Comparison of ENCODE assay signal across 8 cellular contexts in the genomic region with DNA sequence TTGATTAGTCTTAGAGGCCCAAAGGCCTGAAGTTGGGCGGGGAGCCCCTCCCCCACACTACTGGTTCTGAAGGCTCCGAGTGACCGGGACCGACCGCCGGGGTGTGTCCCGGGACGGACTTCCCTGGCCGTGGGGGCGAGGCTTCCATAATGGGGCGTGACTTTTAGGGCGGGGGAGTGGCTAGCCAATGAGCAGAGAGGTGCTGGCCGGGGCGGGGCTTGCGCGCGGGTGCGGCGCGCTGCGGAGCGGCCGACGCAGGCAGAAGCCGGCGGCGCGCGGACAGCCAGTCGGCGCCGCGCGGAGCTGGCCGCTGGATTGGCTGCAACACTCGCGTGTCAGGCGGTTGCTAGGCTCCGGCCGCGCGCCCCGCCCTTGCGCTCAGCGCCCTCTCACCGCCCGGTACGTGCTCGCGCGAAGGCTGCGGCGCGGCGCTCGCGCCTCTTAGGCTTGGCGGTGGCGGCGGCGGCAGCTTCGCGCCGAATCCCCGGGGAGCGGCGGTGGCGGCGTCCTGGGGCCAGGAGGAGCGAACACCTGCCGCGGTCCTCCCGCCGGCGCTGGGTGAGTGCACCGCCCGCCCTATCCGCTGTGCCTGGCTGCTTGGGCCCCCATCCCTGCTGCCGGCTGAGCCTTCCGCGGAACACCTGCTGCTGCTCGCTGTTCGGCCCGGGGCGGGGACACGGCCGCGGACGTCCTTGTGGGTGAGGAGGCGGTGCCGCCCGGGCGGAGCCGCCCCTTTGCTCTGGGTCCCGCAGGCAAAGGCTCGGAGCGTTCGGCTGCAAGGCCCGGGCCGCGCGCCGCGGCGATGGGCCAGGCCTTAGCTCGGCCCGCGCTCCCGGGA. TPM values are rescaled to one million over a fixed set of nuclear protein-coding genes. Genes with fewer than 3 reads are reported as not detected.
DNase-seq lines count a peak whose midpoint lies in the region; TF ChIP-seq lines count a peak whose summit lies in the region.

Gene DAG1, plus strand, starts transcription at position 392 of the 838 bp plus-strand sequence. CDS start 40,268 bp downstream, outside the sequence.

- peak within 1 kb of the TSS; percentile 89 for H3K14ac ChIP-seq in neuronal stem cell (ENCODE audit: low read length)

- peak within 1 kb of the TSS; percentile 74 for H4K8ac ChIP-seq in neuronal stem cell (ENCODE audit: low read depth, low read length)

- in situ Hi-C loops in SK-MEL-5 (cut with HindIII; ENCODE audit: low pct_unique_long_range_greater_than_20kb, low sequenced_read_pairs): no loop called here

- H3K36me3 ChIP-seq in neuronal stem cell (replicated peaks in 1 of 2; ENCODE audit: control insufficient read depth in 2 of 2, insufficient read depth in 2 of 2, low read length in 2 of 2) (peaks cover 0 to 11% of the 10 kb centered on the region in 2 donors), subcutaneous abdominal adipose tissue (ENCODE audit: control insufficient read depth in 5 of 5, insufficient read depth in 5 of 5, low read length in 5 of 5) (no peaks in the 10 kb centered on the region)

- H3K4me1 ChIP-seq in neuronal stem cell (ENCODE audit: control insufficient read depth in 2 of 2, insufficient read depth in 1 of 2, low read depth in 1 of 2, low read length in 2 of 2) (peaks cover 17 to 22% of the 10 kb centered on the region in 2 donors), subcutaneous abdominal adipose tissue (ENCODE audit: control insufficient read depth in 5 of 5, insufficient read depth in 5 of 5, low read length in 5 of 5) (peaks cover 5 to 31% (median 27%) of the 10 kb centered on the region in 5 donors)

- peak within 1 kb of the TSS; percentile 87 for H4K91ac ChIP-seq in neuronal stem cell (ENCODE audit: low read depth, low read length, poor library complexity)

- H2BK12ac ChIP-seq in neuronal stem cell (ENCODE audit: low read length): no peak within 1 kb of the TSS

- peak within 1 kb of the TSS; percentile 95 for H2AFZ ChIP-seq in neuronal stem cell (ENCODE audit: low read length)

- peak within 1 kb of the TSS; percentile 98 for H2BK5ac ChIP-seq in neuronal stem cell (ENCODE audit: low read length)

- no CpG with 5 or more reads among the region's 109 CpGs for WGBS in neuronal stem cell (ENCODE audit: extremely low coverage in 2 of 2, insufficient read length in 2 of 2, insufficient replicate concordance in 1 of 2), 2 donors

- peak within 1 kb of the TSS; percentile 99 for H3K18ac ChIP-seq in neuronal stem cell (ENCODE audit: low read length)

- H3K9ac ChIP-seq in neuronal stem cell (ENCODE audit: low read depth, low read length, poor library complexity) (peak within 1 kb of the TSS; percentile 100), subcutaneous abdominal adipose tissue (ENCODE audit: low read length in 5 of 5) (peak within 1 kb of the TSS; percentile 81 to 96 (median 86))

- H3K4ac ChIP-seq in neuronal stem cell (ENCODE audit: low read length): peak within 1 kb of the TSS; percentile 59

- peak within 1 kb of the TSS; percentile 82 for H2AK5ac ChIP-seq in neuronal stem cell (ENCODE audit: low read depth, low read length)

- H3K4me2 ChIP-seq in neuronal stem cell (ENCODE audit: insufficient read depth, low read length, poor library complexity, severe bottlenecking): peak within 1 kb of the TSS; percentile 89

- H3K4me3 ChIP-seq in HFF-Myc (replicated peaks; ENCODE audit: low read depth, low read length) (peak within 1 kb of the TSS; percentile 79), neuronal stem cell (ENCODE audit: low read length in 2 of 2) (peak within 1 kb of the TSS; percentile 79 to 88), subcutaneous abdominal adipose tissue (ENCODE audit: low read depth in 1 of 5, low read length in 5 of 5) (peak within 1 kb of the TSS; percentile 74 to 85 (median 79))

- DNase-seq in GM04503 (ENCODE audit: low read depth) (peak; percentile 61), HFF-Myc (ENCODE audit: extremely low read depth, low read depth) (peak; percentile 74), NAMALWA (ENCODE audit: low spot score) (peak; percentile 87), SK-MEL-5 (ENCODE audit: low read depth, low spot score) (peak; percentile 95), foreskin melanocyte (peak; percentile 93), neuronal stem cell (ENCODE audit: low spot score) (peak; percentile 95)
- peak; percentile 96 for DNase-seq in activated naive CD4-positive, alpha-beta T cell treated with Interleukin-2 at 50 U/mL for 16 hours

- no peak for TF ChIP-seq CTCF in HFF-Myc (IDR thresholded peaks at IDR 0.05; ENCODE audit: low read depth, low read length, missing control alignments)

- H3K27ac ChIP-seq in neuronal stem cell (replicated peaks; ENCODE audit: low read length) (peak within 1 kb of the TSS; percentile 99), subcutaneous abdominal adipose tissue (ENCODE audit: low read depth, low read length) (peak within 1 kb of the TSS; percentile 95)

- H2BK15ac ChIP-seq in neuronal stem cell (ENCODE audit: low read length): peak within 1 kb of the TSS; percentile 91

- peak within 1 kb of the TSS; percentile 75 for H2BK120ac ChIP-seq in neuronal stem cell (ENCODE audit: low read depth, low read length)

- no peaks in the 10 kb centered on the region for H3K79me1 ChIP-seq in neuronal stem cell (ENCODE audit: low read depth, low read length)

- H3K9me3 ChIP-seq in neuronal stem cell (replicated peaks in 1 of 2; ENCODE audit: control insufficient read depth in 2 of 2, insufficient read depth in 1 of 2, low read depth in 1 of 2, low read length in 2 of 2): peaks cover 0 to 6% of the 10 kb centered on the region in 2 donors
- H3K9me3 ChIP-seq in subcutaneous abdominal adipose tissue (ENCODE audit: control insufficient read depth in 5 of 5, low read length in 5 of 5): no peaks in the 10 kb centered on the region

- H3K23ac ChIP-seq in neuronal stem cell (ENCODE audit: low read depth, low read length, poor library complexity): peak within 1 kb of the TSS; percentile 92

- H3K27me3 ChIP-seq in neuronal stem cell (ENCODE audit: control insufficient read depth in 3 of 3, insufficient read depth in 3 of 3, low read depth in 1 of 3, low read length in 3 of 3) (no peaks in the 10 kb centered on the region), subcutaneous abdominal adipose tissue (ENCODE audit: control insufficient read depth in 5 of 5, insufficient read depth in 4 of 5, low read length in 5 of 5) (no peaks in the 10 kb centered on the region)

RNA-seq across cellular contexts. Expression of gene DAG1, which starts in this region (rescaled TPM):
- 98.1 and 98.9 TPM in 2 replicates for total RNA-seq in SK-MEL-5 (2014; rRNA removed; shearing (Covaris generic))
- polyA plus RNA-seq in SK-MEL-5 (2015; cell fraction: cytosol; rRNA removed): 165 and 236 TPM in 2 replicates
- polyA plus RNA-seq in SK-MEL-5 (2015; cell fraction: nucleus; rRNA removed): 25.8 and 38.7 TPM in 2 replicates
- 70.2 TPM for polyA plus RNA-seq in neuronal stem cell (2013, experiment 1 of 2)
- polyA plus RNA-seq in neuronal stem cell (2013, experiment 2 of 2): 71.5 TPM

Comparison
In these comparisons a context has a peak if more than half of its experiments do, and no peak if none do; other contexts are left out.
1. Peak in every context shown above with its lines: DNase-seq, H3K4me3 ChIP-seq and H3K27ac ChIP-seq.